In genomic region chrX:70421618-70422017, GRCh38 we compare ENCODE assay signal across 25 cellular contexts. TPM values are rescaled to one million over a fixed set of nuclear protein-coding genes. Genes with fewer than 3 reads are reported as not detected.
DNase-seq lines count a peak whose midpoint lies in the region; ATAC-seq and TF ChIP-seq lines count a peak whose summit lies in the region.
"Had no signal": no experiment of that assay in that cellular context is flagged by ENCODE, and none has a peak within 500 bp of the region (broad histone marks: within the 10 kb centered on the region; RNA-seq: fewer than 3 reads in every experiment).

No MANE protein-coding gene starts in this region.

- H3K27ac Mint-ChIP-seq in GM23338 (peak overlapping the region; percentile 94), endodermal cell (peak overlapping the region; percentile 71)
- H3K27ac Mint-ChIP-seq: activated CD4-positive, alpha-beta memory T cell treated with anti-CD3 and anti-CD28 coated beads, Interleukin-2, amount 10 ng/mL, durations not matched to agents 7 days and 5 days; activated naive CD4-positive, alpha-beta T cell treated with anti-CD3 and anti-CD28 coated beads for 36 hours; natural killer cell treated with Interleukin-12 subunit alpha and Interleukin-12 subunit beta and Interleukin-15 and Interleukin-18, amount 100 ng/mL, for 72 hours; stimulated activated naive B cell treated with anti-CD40 and anti-IgM and Interleukin-4, amounts not matched to agents 10 μg/mL and 1 μg/mL and 100 μg/mL, for 72 hours had no signal

- H3F3A ChIP-seq in GM23338 (replicated peaks; ENCODE audit: low read depth) = no peaks in the 10 kb centered on the region

- H3K4me3 Mint-ChIP-seq in GM23338 (peak overlapping the region; percentile 53), endodermal cell (no peak overlapping the region)
- H3K4me3 Mint-ChIP-seq: activated CD4-positive, alpha-beta memory T cell treated with anti-CD3 and anti-CD28 coated beads, Interleukin-2, amount 10 ng/mL, durations not matched to agents 7 days and 5 days; activated naive CD4-positive, alpha-beta T cell treated with anti-CD3 and anti-CD28 coated beads for 36 hours; natural killer cell treated with Interleukin-12 subunit alpha and Interleukin-12 subunit beta and Interleukin-15 and Interleukin-18, amount 100 ng/mL, for 72 hours; stimulated activated naive B cell treated with anti-CD40 and anti-IgM and Interleukin-4, amounts not matched to agents 10 μg/mL and 1 μg/mL and 100 μg/mL, for 72 hours had no signal

- no peak overlapping the region for H2AFZ ChIP-seq in GM23338

- no peaks in the 10 kb centered on the region for H3K9me2 ChIP-seq in GM23338 (ENCODE audit: insufficient read depth)

- TF ChIP-seq CTCF in GM23338 (conservative IDR thresholded peaks at IDR 0.05; ENCODE audit: low read depth in 2 of 2) (no peak), endodermal cell (conservative IDR thresholded peaks at IDR 0.05) (no peak)

- H3K36me3 Mint-ChIP-seq in GM23338 (ENCODE audit: low read depth) (peaks cover 29% of the 10 kb centered on the region), endodermal cell (ENCODE audit: low read depth) (peaks cover 20% of the 10 kb centered on the region)
- H3K36me3 Mint-ChIP-seq: natural killer cell treated with Interleukin-12 subunit alpha and Interleukin-12 subunit beta and Interleukin-15 and Interleukin-18, amount 100 ng/mL, for 72 hours; stimulated activated naive B cell treated with anti-CD40 and anti-IgM and Interleukin-4, amounts not matched to agents 10 μg/mL and 1 μg/mL and 100 μg/mL, for 72 hours had no signal

- H3K4me1 ChIP-seq in GM23338 (ENCODE audit: insufficient read depth) (peaks cover 18% of the 10 kb centered on the region), endodermal cell (ENCODE audit: control insufficient read depth, insufficient read depth, low read length) (peaks cover 2% of the 10 kb centered on the region)

- H3K4me3 ChIP-seq in GM23338 (peak overlapping the region; percentile 9; the same call in 1 of the 2 replicates), endodermal cell (ENCODE audit: low read length) (no peak overlapping the region)
- H3K4me3 ChIP-seq: thoracic aorta had no signal

- no peak overlapping the region for H3K9ac ChIP-seq in endodermal cell (ENCODE audit: extremely low read depth, low read length, poor library complexity, severe bottlenecking)

- no peaks in the 10 kb centered on the region for H4K20me1 ChIP-seq in GM23338 (replicated peaks; ENCODE audit: insufficient read depth)

- no peaks in the 10 kb centered on the region for H3K9me3 ChIP-seq in endodermal cell (ENCODE audit: control insufficient read depth, low read length)
- H3K9me3 ChIP-seq: thoracic aorta had no signal

- 30% methylated on average over 2 of the region's 2 CpGs; no CpG with 5 or more reads in 1 of the 2 experiments for WGBS in endodermal cell (ENCODE audit: insufficient coverage in 1 of 2, insufficient read length in 1 of 2), 2 experiments

- ATAC-seq in GM23338 = peak; percentile 61
- no peak for ATAC-seq in HG03442 (IDR thresholded peaks at IDR 0.05; ENCODE audit: unreplicated experiment)
- ATAC-seq in HG03045 (IDR thresholded peaks at IDR 0.05; ENCODE audit: unreplicated experiment) = no peak
- ATAC-seq: left colon; natural killer cell treated with Interleukin-12 subunit alpha and Interleukin-12 subunit beta and Interleukin-15 and Interleukin-18, amount 100 ng/mL, for 72 hours; stimulated activated naive B cell treated with anti-CD40 and anti-IgM and Interleukin-4, amounts not matched to agents 10 μg/mL and 1 μg/mL and 100 μg/mL, for 72 hours had no signal

- peak overlapping the region; percentile 80 for H3K4me2 ChIP-seq in GM23338

- H3K27me3 Mint-ChIP-seq in GM23338 (ENCODE audit: insufficient read depth, low read depth, poor library complexity) (peaks cover 3% of the 10 kb centered on the region), endodermal cell (ENCODE audit: insufficient read depth) (peaks cover 3% of the 10 kb centered on the region)
- H3K27me3 Mint-ChIP-seq: activated CD4-positive, alpha-beta memory T cell treated with anti-CD3 and anti-CD28 coated beads, Interleukin-2, amount 10 ng/mL, durations not matched to agents 7 days and 5 days had no signal

- H3K4me1 Mint-ChIP-seq in GM23338 (peaks cover 30% of the 10 kb centered on the region), endodermal cell (peaks cover 9% of the 10 kb centered on the region)
- H3K4me1 Mint-ChIP-seq: activated CD4-positive, alpha-beta memory T cell treated with anti-CD3 and anti-CD28 coated beads, Interleukin-2, amount 10 ng/mL, durations not matched to agents 7 days and 5 days had no signal

- no peaks in the 10 kb centered on the region for H3K27me3 ChIP-seq in GM23338 (ENCODE audit: insufficient read depth)
- no peaks in the 10 kb centered on the region for H3K27me3 ChIP-seq in endodermal cell (ENCODE audit: control insufficient read depth, insufficient read depth, low read length, poor library complexity, severe bottlenecking)

- no peaks in the 10 kb centered on the region for H3K79me2 ChIP-seq in GM23338 (replicated peaks; ENCODE audit: insufficient read depth)

- H3K36me3 ChIP-seq in GM23338 (ENCODE audit: insufficient read depth) (no peaks in the 10 kb centered on the region), endodermal cell (ENCODE audit: control insufficient read depth, insufficient read depth, low read length) (peaks cover 11% of the 10 kb centered on the region)
- H3K36me3 ChIP-seq: thoracic aorta had no signal

- peak; percentile 52 for DNase-seq in GM23338 (ENCODE audit: low spot score)
- peak; percentile 82 for DNase-seq in NCI-H2227 (lab: John Stamatoyannopoulos, UW; ENCODE audit: unreplicated experiment)
- peak; percentile 67 for DNase-seq in endodermal cell
- DNase-seq in midbrain (lab: John Stamatoyannopoulos, UW) = peak; percentile 18
- DNase-seq in islet precursor cell = no peak
- DNase-seq: activated CD4-positive, alpha-beta memory T cell treated with anti-CD3 and anti-CD28 coated beads, Interleukin-2, amount 10 ng/mL, durations not matched to agents 7 days and 5 days; activated naive CD4-positive, alpha-beta T cell treated with anti-CD3 and anti-CD28 coated beads for 36 hours; activated T-cell treated with anti-CD3 and anti-CD28 coated beads for 4 hours; central memory CD4-positive, alpha-beta T cell; DMS153; erythroblast; foreskin melanocyte; GF-D8; Karpas-422; left colon; NCI-H2081 treated with DMSO at 0.1 percent for 48 hours; stimulated activated CD4-positive, alpha-beta T cell treated with anti-CD3 and anti-CD28 coated beads, Interleukin-1b, Interleukin-23, amount 100 ng/mL, for 48 hours; stimulated activated naive B cell treated with anti-CD40 and anti-IgM and Interleukin-4, amounts not matched to agents 10 μg/mL and 1 μg/mL and 100 μg/mL, for 72 hours; T-helper 2 cell had no signal

- H3K9me3 Mint-ChIP-seq in GM23338 (peaks cover 3% of the 10 kb centered on the region; the same call in 2 of the 3 replicates), endodermal cell (peaks cover 45% of the 10 kb centered on the region)
- H3K9me3 Mint-ChIP-seq: activated CD4-positive, alpha-beta memory T cell treated with anti-CD3 and anti-CD28 coated beads, Interleukin-2, amount 10 ng/mL, durations not matched to agents 7 days and 5 days; activated naive CD4-positive, alpha-beta T cell treated with anti-CD3 and anti-CD28 coated beads for 36 hours; natural killer cell treated with Interleukin-12 subunit alpha and Interleukin-12 subunit beta and Interleukin-15 and Interleukin-18, amount 100 ng/mL, for 72 hours; stimulated activated naive B cell treated with anti-CD40 and anti-IgM and Interleukin-4, amounts not matched to agents 10 μg/mL and 1 μg/mL and 100 μg/mL, for 72 hours had no signal

- H3K27ac ChIP-seq in GM23338 (ENCODE audit: low read depth) (peak overlapping the region; percentile 83), endodermal cell (ENCODE audit: low read depth, low read length) (peak overlapping the region; percentile 60)
- H3K27ac ChIP-seq: thoracic aorta had no signal

TF ChIP-seq in GM23338, 12 proteins besides CTCF, POLR2A, EP300 and RAD21 (continues in another document):
- no peak for TF ChIP-seq EZH2 (IDR thresholded peaks at IDR 0.05; ENCODE audit: low read depth, unreplicated experiment)

RNA-seq across cellular contexts. Expression of gene GDPD2, which starts 1.5 kb away (rescaled TPM):
- total RNA-seq in GM23338 (2014; rRNA removed; shearing (Covaris generic)) = 10.3 and 11.3 TPM in 2 replicates
- polyA plus RNA-seq in GM23338 (2016; fragmentation: Nextera tagmentation; extraction: Ambion mirVana) = 3.6 and 5.2 TPM in 2 replicates
- 1 to 10 TPM in 1 of 2 donors, under 1 TPM in 1; 0.55 to 1.5 TPM for total RNA-seq in endodermal cell
- 14.0 TPM for polyA plus RNA-seq in endodermal cell (2013, experiment 1 of 2)
- 10.5 TPM for polyA plus RNA-seq in endodermal cell (2013, experiment 2 of 2)
- total RNA-seq: activated naive CD4-positive, alpha-beta T cell treated with anti-CD3 and anti-CD28 coated beads for 36 hours; HT-29; posterior vena cava; thoracic aorta had no signal

RNA-seq across cellular contexts. Expression of gene DLG3, which starts 23.0 kb away (rescaled TPM):
- total RNA-seq in GM23338 (2014; rRNA removed; shearing (Covaris generic)) = 54.2 and 61.8 TPM in 2 replicates
- 12.5 and 13.0 TPM in 2 replicates for polyA plus RNA-seq in GM23338 (2016; fragmentation: Nextera tagmentation; extraction: Ambion mirVana)
- total RNA-seq in endodermal cell = 10 to 100 TPM; 53.9 to 59.4 TPM
- 33.7 TPM for polyA plus RNA-seq in endodermal cell (2013, experiment 1 of 2)
- polyA plus RNA-seq in endodermal cell (2013, experiment 2 of 2) = 31.8 TPM
